In genomic region chr14:95609398-95609990, GRCh38 we compare ENCODE assay signal across 8 cellular contexts.
DNase-seq lines count a peak whose midpoint lies in the region; ATAC-seq lines count a peak whose summit lies in the region.

No MANE protein-coding gene starts in this region.

- no peak for ATAC-seq in HG02970 (IDR thresholded peaks at IDR 0.05; ENCODE audit: low FRiP score, unreplicated experiment)

- no peak overlapping the region for H4K12ac ChIP-seq in trophoblast cell (ENCODE audit: low read depth, low read length)

- DNase-seq in CD1c-positive myeloid dendritic cell (ENCODE audit: extremely low spot score) (peak; percentile 2), H4 (ENCODE audit: low spot score) (peak; percentile 39), NCI-H460 (ENCODE audit: extremely low read depth, low read depth) (peak; percentile 40), dermis microvascular lymphatic vessel endothelial cell (ENCODE audit: low read depth in 2 of 2) (peak; percentile 21 to 47), trophoblast cell (peak; percentile 66 to 80), T-helper 2 cell (no peak), activated gamma-delta T cell treated with Interleukin-2 at 50 U/mL for 16 hours (no peak)

- no peak overlapping the region for H2BK12ac ChIP-seq in trophoblast cell (ENCODE audit: low read length)

- H4K91ac ChIP-seq in trophoblast cell (ENCODE audit: low read depth, low read length), result no peak overlapping the region

- peaks cover 2% of the 10 kb centered on the region for H3K79me1 ChIP-seq in trophoblast cell (ENCODE audit: low read length)

- H3K79me2 ChIP-seq in trophoblast cell (ENCODE audit: control insufficient read depth, insufficient read depth, low read length, poor library complexity), result no peaks in the 10 kb centered on the region

- H3K23ac ChIP-seq in trophoblast cell (ENCODE audit: low read length), result no peak overlapping the region

- H3K4me2 ChIP-seq in trophoblast cell (ENCODE audit: low read length), result no peak overlapping the region

- H3K18ac ChIP-seq in trophoblast cell (ENCODE audit: low read length), result no peak overlapping the region

- H2BK5ac ChIP-seq in trophoblast cell (ENCODE audit: low read depth, low read length, poor library complexity), result no peak overlapping the region

- H3K4me3 ChIP-seq in trophoblast cell (ENCODE audit: low read depth, low read length), result no peak overlapping the region

- WGBS in trophoblast cell (ENCODE audit: extremely low coverage, insufficient coverage, insufficient read length), result no CpG with 5 or more reads among the region's 7 CpGs

- H2AK5ac ChIP-seq in trophoblast cell (ENCODE audit: low read length), result no peak overlapping the region

- H3K4me1 ChIP-seq in trophoblast cell (ENCODE audit: control insufficient read depth in 1 of 2, insufficient read depth in 2 of 2, low read length in 2 of 2), result no peaks in the 10 kb centered on the region

- H3K9ac ChIP-seq in trophoblast cell (ENCODE audit: low read length), result no peak overlapping the region

- no peaks in the 10 kb centered on the region for H3K9me3 ChIP-seq in trophoblast cell (ENCODE audit: insufficient read depth, low read depth, low read length)

- no peak overlapping the region for H3K4ac ChIP-seq in trophoblast cell (ENCODE audit: low read depth, low read length)

- H3K27ac ChIP-seq in trophoblast cell (ENCODE audit: low read depth, low read length), result no peak overlapping the region

- H4K8ac ChIP-seq in trophoblast cell (ENCODE audit: low read depth, low read length), result no peak overlapping the region

- no peak overlapping the region for H2BK120ac ChIP-seq in trophoblast cell (ENCODE audit: insufficient read depth, low read length, poor library complexity)

- no peaks in the 10 kb centered on the region for H3K36me3 ChIP-seq in trophoblast cell (ENCODE audit: control insufficient read depth in 1 of 2, insufficient read depth in 2 of 2, low read length in 2 of 2)

- H3K14ac ChIP-seq in trophoblast cell (ENCODE audit: low read length), result no peak overlapping the region

- no peak overlapping the region for H2AFZ ChIP-seq in trophoblast cell (ENCODE audit: insufficient read depth, low read length, poor library complexity)

- no peaks in the 10 kb centered on the region for H3K27me3 ChIP-seq in trophoblast cell (ENCODE audit: insufficient read depth, low read length)

Comparison
In these comparisons a context has a peak if more than half of its experiments do, and no peak if none do; other contexts are left out.
1. DNase-seq: peak in CD1c-positive myeloid dendritic cell (single experiment), H4 (single experiment), NCI-H460 (single experiment), dermis microvascular lymphatic vessel endothelial cell (2 of 2) and trophoblast cell (2 of 2); none in T-helper 2 cell (0 of 5) and activated gamma-delta T cell treated with Interleukin-2 at 50 U/mL for 16 hours (single experiment).